Comparison of ENCODE assay signal across 36 cellular contexts in the genomic region with DNA sequence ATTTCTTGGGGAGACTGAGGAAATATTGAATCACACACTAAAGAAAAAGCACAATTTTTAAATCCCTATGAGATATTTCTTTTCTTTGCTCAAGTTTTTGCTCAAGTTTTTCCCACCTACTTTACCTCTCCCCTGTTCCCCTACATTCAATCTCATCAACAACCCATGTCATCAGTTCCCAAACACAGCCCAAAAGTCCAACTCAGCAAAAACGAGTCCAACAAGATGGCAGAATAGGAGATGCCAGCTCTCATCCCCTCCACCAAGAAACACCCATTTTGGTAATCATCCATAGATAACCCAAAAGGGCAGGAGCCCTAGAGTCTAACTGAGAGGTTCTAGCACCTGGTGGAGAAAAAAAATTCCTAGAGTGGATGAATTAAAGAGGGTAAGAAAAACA.
DNase-seq lines count a peak whose midpoint lies in the region; ATAC-seq, FAIRE-seq and TF ChIP-seq lines count a peak whose summit lies in the region.
"Had no signal": no experiment of that assay in that cellular context is flagged by ENCODE, and none has a peak within 500 bp of the region (broad histone marks: within the 10 kb centered on the region; RNA-seq: fewer than 3 reads in every experiment).

No MANE protein-coding gene starts in this region.

- no TSS peak for BruUV-seq in HepG2 (replicated peaks; lab: Mats Ljungman, UMichigan)
- BruUV-seq in IMR-90 (replicated peaks; lab: Mats Ljungman, UMichigan) = no TSS peak
- BruUV-seq in K562 (replicated peaks; lab: Mats Ljungman, UMichigan) = no TSS peak

- H3K23ac ChIP-seq in IMR-90 (ENCODE audit: low read depth, low read length) = no peak overlapping the region

- H3K9me3 Mint-ChIP-seq in nephron progenitor cell (no peaks in the 10 kb centered on the region), WTC11 (0 out of 2 replicates have a peak, but pooled peaks cover 3% of the 10 kb centered on the region)
- peaks cover 2% of the 10 kb centered on the region for H3K9me3 Mint-ChIP-seq in stimulated activated effector memory CD8-positive, alpha-beta T cell treated with anti-CD3 and anti-CD28 coated beads, Interleukin-12 subunit alpha, Interleukin-12 subunit beta, amount 100 ng/mL, for 72 hours
- H3K9me3 Mint-ChIP-seq: CD4-positive, alpha-beta T cell; CD8-positive, alpha-beta memory T cell; CD8-positive, alpha-beta T cell had no signal

- H3K18ac ChIP-seq in IMR-90 (ENCODE audit: low read depth, low read length) = no peak overlapping the region

- no peak overlapping the region for H3K14ac ChIP-seq in IMR-90 (replicated peaks; ENCODE audit: low read depth, low read length)

- no peak for TF ChIP-seq EP300 in HepG2 (IDR thresholded peaks at IDR 0.05; ENCODE audit: low read depth in 2 of 2, low read length in 2 of 2)
- TF ChIP-seq EP300 in HepG2 (CRISPR knock-in tag; IDR thresholded peaks at IDR 0.05; ENCODE audit: borderline replicate concordance) = no peak
- TF ChIP-seq EP300 in K562 (IDR thresholded peaks at IDR 0.05; ENCODE audit: low read length) = no peak

- no peak overlapping the region for H3K4ac ChIP-seq in IMR-90 (ENCODE audit: low read depth, low read length)

- no peak overlapping the region for H3K4me2 ChIP-seq in HepG2 (ENCODE audit: low read depth, low read length)
- no peak overlapping the region for H3K4me2 ChIP-seq in IMR-90 (ENCODE audit: low read depth, low read length)
- H3K4me2 ChIP-seq in K562 (ENCODE audit: insufficient read depth, low read length) = no peak overlapping the region
- H3K4me2 ChIP-seq: A549; BLaER1; BLaER1 treated with 17β-estradiol and CSF1 and Interleukin-3, amounts not matched to agents 10 nM and 100 nM had no signal

- 0% methylated on average over 1 of the region's 1 CpG for WGBS in HepG2 (ENCODE audit: low lambda C conversion rate)
- WGBS in right lobe of liver (ENCODE audit: insufficient coverage, low coverage, low lambda C conversion rate, missing lambda C conversion rate) = 33% methylated on average over 1 of the region's 1 CpG
- no CpG with 5 or more reads among the region's 1 CpG for WGBS in IMR-90 (ENCODE audit: extremely low coverage in 2 of 2, insufficient read length in 1 of 2), 2 experiments
- 7% methylated on average over 1 of the region's 1 CpG for WGBS in K562 (ENCODE audit: insufficient coverage, low coverage, missing lambda C conversion rate)

- no peak overlapping the region for H2AK9ac ChIP-seq in IMR-90 (replicated peaks; ENCODE audit: low read depth, low read length, poor library complexity)

- H2AFZ ChIP-seq in HepG2 (ENCODE audit: low read length) = no peak overlapping the region
- no peak overlapping the region for H2AFZ ChIP-seq in IMR-90 (replicated peaks; ENCODE audit: low read length, poor library complexity)
- no peak overlapping the region for H2AFZ ChIP-seq in K562 (ENCODE audit: low read depth, low read length)

- H3K9ac ChIP-seq in HepG2 (ENCODE audit: insufficient read depth, low read depth, low read length) = no peak overlapping the region
- no peak overlapping the region for H3K9ac ChIP-seq in IMR-90 (ENCODE audit: low read depth, low read length)
- H3K9ac ChIP-seq in K562 (ENCODE audit: insufficient read depth in 1 of 2, low read depth in 2 of 2, low read length in 2 of 2) = no peak overlapping the region
- H3K9ac ChIP-seq: BLaER1; BLaER1 treated with 17β-estradiol and CSF1 and Interleukin-3, amounts not matched to agents 10 nM and 100 nM had no signal

- H3K9me3 ChIP-seq in HepG2 (ENCODE audit: low read length) (no peaks in the 10 kb centered on the region), right lobe of liver (no peaks in the 10 kb centered on the region), IMR-90 (ENCODE audit: control insufficient read depth, insufficient read depth, low read length) (0 out of 2 replicates have a peak, but pooled peaks cover 5% of the 10 kb centered on the region), K562 (replicated peaks; ENCODE audit: control insufficient read depth, insufficient read depth, low read depth, low read length) (no peaks in the 10 kb centered on the region)
- H3K9me3 ChIP-seq: A549; BE2C; BLaER1; BLaER1 treated with 17β-estradiol and CSF1 and Interleukin-3, amounts not matched to agents 10 nM and 100 nM; Caco-2 had no signal

- H4K20me1 ChIP-seq in HepG2 (ENCODE audit: insufficient read depth, low read length) (no peaks in the 10 kb centered on the region), IMR-90 (ENCODE audit: insufficient read depth, low read length) (no peaks in the 10 kb centered on the region), K562 (replicated peaks; ENCODE audit: control insufficient read depth, insufficient read depth, low read length) (no peaks in the 10 kb centered on the region)
- H4K20me1 ChIP-seq: BLaER1 had no signal

- H4K91ac ChIP-seq in IMR-90 (ENCODE audit: insufficient read depth, low read depth, low read length) = no peak overlapping the region

- H3K36me3 Mint-ChIP-seq in nephron progenitor cell (ENCODE audit: low read depth) (no peaks in the 10 kb centered on the region), WTC11 (no peaks in the 10 kb centered on the region)
- no peaks in the 10 kb centered on the region for H3K36me3 Mint-ChIP-seq in stimulated activated effector memory CD8-positive, alpha-beta T cell treated with anti-CD3 and anti-CD28 coated beads, Interleukin-12 subunit alpha, Interleukin-12 subunit beta, amount 100 ng/mL, for 72 hours
- H3K36me3 Mint-ChIP-seq: CD14-positive monocyte; CD4-positive, alpha-beta memory T cell; CD4-positive, CD25-positive, alpha-beta regulatory T cell; CD8-positive, alpha-beta memory T cell; CD8-positive, alpha-beta T cell had no signal

- CTCF ChIA-PET in HepG2 (lab: Yijun Ruan, JAX; ENCODE audit: low intra/inter-chr PET ratio, low total read pairs) = no interaction called here
- CTCF ChIA-PET in IMR-90 (lab: Yijun Ruan, JAX) = no interaction called here
- CTCF ChIA-PET in K562 (lab: Yijun Ruan, JAX; ENCODE audit: low intra/inter-chr PET ratio) = no interaction called here
- CTCF ChIA-PET in WTC11 (lab: Charles Lee) = interaction anchor here (1.1 kb wide), 1 partner anchor 40 kb away, joined by 3 read pairs; no protein-coding TSS in a partner anchor

- no peak overlapping the region for H2BK15ac ChIP-seq in IMR-90 (ENCODE audit: low read depth, low read length)

- H3K79me1 ChIP-seq in IMR-90 (ENCODE audit: low read depth in 1 of 2, low read length in 2 of 2) = no peaks in the 10 kb centered on the region

- no peak overlapping the region for H2AK5ac ChIP-seq in IMR-90 (ENCODE audit: low read depth, low read length)

- POLR2A ChIA-PET in HepG2 (lab: Yijun Ruan, JAX) = no interaction called here
- POLR2A ChIA-PET in IMR-90 (lab: Charles Lee; ENCODE audit: unreplicated experiment) = no interaction called here
- POLR2A ChIA-PET in K562 (lab: Yijun Ruan, JAX) = interaction anchor here (0.6 kb wide), 1 partner anchor 879 kb away, joined by 4 read pairs; no protein-coding TSS in a partner anchor
- POLR2A ChIA-PET in WTC11 (lab: Charles Lee) = no interaction called here

- no peak overlapping the region for H3K56ac ChIP-seq in IMR-90 (ENCODE audit: extremely low read depth, insufficient read depth, low read length)

- FAIRE-seq in HepG2 (lab: Jason Lieb, UNC) = no peak
- FAIRE-seq in K562 (lab: Jason Lieb, UNC) = no peak
- FAIRE-seq: A204.1, A549, D721Med had no signal

- H3K27me3 Mint-ChIP-seq in nephron progenitor cell (ENCODE audit: low read depth, poor library complexity) (peaks cover 11% of the 10 kb centered on the region), WTC11 (ENCODE audit: low read depth) (peaks cover 1% of the 10 kb centered on the region; the same call in 1 of the 2 replicates)

- H2BK120ac ChIP-seq in IMR-90 (ENCODE audit: low read depth, low read length) = no peak overlapping the region

- no peaks in the 10 kb centered on the region for H3K9me1 ChIP-seq in IMR-90 (ENCODE audit: insufficient read depth, low read length)
- H3K9me1 ChIP-seq in K562 (ENCODE audit: control insufficient read depth, insufficient read depth, low read length) = no peaks in the 10 kb centered on the region

- H3K4me3 ChIP-seq in HepG2 (replicated peaks in 1 of 3; ENCODE audit: insufficient read depth in 1 of 3, low read depth in 2 of 3, low read length in 3 of 3) = no peak overlapping the region
- no peak overlapping the region for H3K4me3 ChIP-seq in right lobe of liver
- no peak overlapping the region for H3K4me3 ChIP-seq in IMR-90 (ENCODE audit: insufficient read depth, low read depth, low read length)
- no peak overlapping the region for H3K4me3 ChIP-seq in K562
- H3K4me3 ChIP-seq: A549; BLaER1; BLaER1 treated with 17β-estradiol and CSF1 and Interleukin-3, amounts not matched to agents 10 nM and 100 nM had no signal

- no peak overlapping the region for H2BK20ac ChIP-seq in IMR-90 (ENCODE audit: low read depth, low read length)

- H3K36me3 ChIP-seq in HepG2 (replicated peaks in 1 of 2; ENCODE audit: control insufficient read depth in 1 of 2, insufficient read depth in 2 of 2, low read length in 2 of 2) = no peaks in the 10 kb centered on the region
- H3K36me3 ChIP-seq in right lobe of liver = no peaks in the 10 kb centered on the region
- H3K36me3 ChIP-seq in IMR-90 (ENCODE audit: control insufficient read depth, insufficient read depth, low read length) = no peaks in the 10 kb centered on the region
- no peaks in the 10 kb centered on the region for H3K36me3 ChIP-seq in K562 (ENCODE audit: control insufficient read depth, insufficient read depth, low read length)
- H3K36me3 ChIP-seq: BE2C; BLaER1; BLaER1 treated with 17β-estradiol and CSF1 and Interleukin-3, amounts not matched to agents 10 nM and 100 nM had no signal

- H4K8ac ChIP-seq in IMR-90 (ENCODE audit: low read depth in 2 of 2, low read length in 2 of 2) = no peak overlapping the region

- TF ChIP-seq POLR2A in HepG2 (IDR thresholded peaks at IDR 0.05; ENCODE audit: insufficient read depth in 1 of 2, low read depth in 2 of 2, low read length in 2 of 2) = no peak
- TF ChIP-seq POLR2A in right lobe of liver (IDR thresholded peaks at IDR 0.05) = no peak
- no peak for TF ChIP-seq POLR2A in IMR-90 (IDR thresholded peaks at IDR 0.05; ENCODE audit: low read depth, low read length)
- TF ChIP-seq POLR2A in K562 (conservative IDR thresholded peaks at IDR 0.05) = no peak

- no peak for ATAC-seq in HepG2
- ATAC-seq in right lobe of liver = no peak
- ATAC-seq in IMR-90 (ENCODE audit: low read depth) = no peak
- no peak for ATAC-seq in K562
- ATAC-seq in WTC11 = no peak
- ATAC-seq in stimulated activated effector memory CD8-positive, alpha-beta T cell treated with anti-CD3 and anti-CD28 coated beads, Interleukin-12 subunit alpha, Interleukin-12 subunit beta, amount 100 ng/mL, for 72 hours = no peak
- ATAC-seq: A549; CD8-positive, alpha-beta T cell had no signal

- H3K4me1 Mint-ChIP-seq in nephron progenitor cell (peaks cover 37% of the 10 kb centered on the region), WTC11 (peaks cover 21% of the 10 kb centered on the region)
- H3K4me1 Mint-ChIP-seq in stimulated activated effector memory CD8-positive, alpha-beta T cell treated with anti-CD3 and anti-CD28 coated beads, Interleukin-12 subunit alpha, Interleukin-12 subunit beta, amount 100 ng/mL, for 72 hours = no peaks in the 10 kb centered on the region
- H3K4me1 Mint-ChIP-seq: CD4-positive, alpha-beta memory T cell; CD4-positive, CD25-positive, alpha-beta regulatory T cell had no signal

- no peak overlapping the region for H2BK5ac ChIP-seq in IMR-90 (ENCODE audit: low read depth, low read length, poor library complexity, severe bottlenecking)

- H3K4me1 ChIP-seq in HepG2 (ENCODE audit: insufficient read depth, low read length) (peaks cover 12% of the 10 kb centered on the region), right lobe of liver (no peaks in the 10 kb centered on the region), IMR-90 (ENCODE audit: control insufficient read depth, insufficient read depth, low read length) (no peaks in the 10 kb centered on the region), K562 (replicated peaks in 1 of 2; ENCODE audit: control insufficient read depth in 2 of 2, insufficient read depth in 2 of 2, low read length in 2 of 2) (peaks cover 0 to 18% of the 10 kb centered on the region in 2 experiments; a peak in 4 of 5 replicates)
- H3K4me1 ChIP-seq: A549, Caco-2 had no signal

- H3K27ac ChIP-seq in HepG2 (ENCODE audit: extremely low read length, insufficient read depth, low read length) = no peak overlapping the region
- no peak overlapping the region for H3K27ac ChIP-seq in right lobe of liver
- H3K27ac ChIP-seq in IMR-90 (ENCODE audit: insufficient read depth, low read length) = no peak overlapping the region
- H3K27ac ChIP-seq in K562 (ENCODE audit: extremely low read depth, low read depth, low read length) = no peak overlapping the region
- H3K27ac ChIP-seq: 22Rv1; A549; BLaER1; BLaER1 treated with 17β-estradiol and CSF1 and Interleukin-3, amounts not matched to agents 10 nM and 100 nM; C4-2B had no signal

- no peaks in the 10 kb centered on the region for H3K79me2 ChIP-seq in HepG2 (ENCODE audit: insufficient read depth, low read length)
- H3K79me2 ChIP-seq in K562 (ENCODE audit: control insufficient read depth, insufficient read depth, low read length) = no peaks in the 10 kb centered on the region

- H3K27me3 ChIP-seq in HepG2 (ENCODE audit: control insufficient read depth in 1 of 2, insufficient read depth in 2 of 2, low read length in 2 of 2) = no peaks in the 10 kb centered on the region
- no peaks in the 10 kb centered on the region for H3K27me3 ChIP-seq in right lobe of liver
- H3K27me3 ChIP-seq in IMR-90 (ENCODE audit: control insufficient read depth, insufficient read depth, low read length) = no peaks in the 10 kb centered on the region
- H3K27me3 ChIP-seq in K562 (ENCODE audit: control insufficient read depth in 2 of 2, insufficient read depth in 2 of 2, low read length in 2 of 2) = no peaks in the 10 kb centered on the region
- H3K27me3 ChIP-seq: BE2C; BLaER1; BLaER1 treated with 17β-estradiol and CSF1 and Interleukin-3, amounts not matched to agents 10 nM and 100 nM had no signal

- dilution Hi-C loops in IMR-90 (cut with HindIII; ENCODE audit: low sequenced_read_pairs, unreplicated experiment) = no loop called here

- H3K27ac Mint-ChIP-seq in nephron progenitor cell = peak overlapping the region; percentile 46
- H3K27ac Mint-ChIP-seq in WTC11 = no peak overlapping the region
- no peak overlapping the region for H3K27ac Mint-ChIP-seq in stimulated activated effector memory CD8-positive, alpha-beta T cell treated with anti-CD3 and anti-CD28 coated beads, Interleukin-12 subunit alpha, Interleukin-12 subunit beta, amount 100 ng/mL, for 72 hours
- H3K27ac Mint-ChIP-seq: B cell; CD14-positive monocyte; CD4-positive, alpha-beta memory T cell; CD4-positive, alpha-beta T cell; CD4-positive, CD25-positive, alpha-beta regulatory T cell; CD8-positive, alpha-beta memory T cell; CD8-positive, alpha-beta T cell had no signal

- intact Hi-C loops in HepG2 (cut with micrococcal nuclease; ENCODE audit: unreplicated experiment) = no loop called here
- intact Hi-C loops in right lobe of liver (cut with DNase I) = no loop called here
- intact Hi-C loops in IMR-90 (cut with micrococcal nuclease) = no loop called here
- intact Hi-C loops in K562 (cut with micrococcal nuclease) = no loop called here

- no peak overlapping the region for H4K5ac ChIP-seq in IMR-90 (ENCODE audit: low read depth, low read length)

- TF ChIP-seq CTCF in HepG2 (CRISPR knock-in tag; IDR thresholded peaks at IDR 0.05) (no peak), right lobe of liver (IDR thresholded peaks at IDR 0.05) (no peak), IMR-90 (conservative IDR thresholded peaks at IDR 0.05; ENCODE audit: low read depth, low read length) (no peak), K562 (IDR thresholded peaks at IDR 0.05 in 2 of 3, conservative IDR thresholded peaks at IDR 0.05 in 1 of 3; ENCODE audit: insufficient read depth in 2 of 3, low read depth in 1 of 3, low read length in 3 of 3) (no peak), nephron progenitor cell (IDR thresholded peaks at IDR 0.05) (no peak), WTC11 (IDR thresholded peaks at IDR 0.05) (no peak)

- no peak overlapping the region for H3K4me3 Mint-ChIP-seq in nephron progenitor cell
- no peak overlapping the region for H3K4me3 Mint-ChIP-seq in WTC11
- H3K4me3 Mint-ChIP-seq in stimulated activated effector memory CD8-positive, alpha-beta T cell treated with anti-CD3 and anti-CD28 coated beads, Interleukin-12 subunit alpha, Interleukin-12 subunit beta, amount 100 ng/mL, for 72 hours = no peak overlapping the region
- H3K4me3 Mint-ChIP-seq: B cell; CD14-positive monocyte; CD4-positive, alpha-beta memory T cell; CD4-positive, alpha-beta T cell; CD4-positive, CD25-positive, alpha-beta regulatory T cell; CD8-positive, alpha-beta memory T cell; CD8-positive, alpha-beta T cell had no signal

- in situ Hi-C loops in HepG2 (cut with HindIII; ENCODE audit: extremely low pct_ligation_motif_present, low pct_unique_long_range_greater_than_20kb) = no loop called here
- in situ Hi-C loops in IMR-90 (cut with MboI; ENCODE audit: low sequenced_read_pairs) = no loop called here
- in situ Hi-C loops in K562 (cut with MboI) = no loop called here

- DNase-seq in HepG2 (ENCODE audit: low spot score) (no peak), right lobe of liver (no peak), IMR-90 (no peak), K562 (ENCODE audit: extremely low read depth in 1 of 4, low spot score in 3 of 4) (no peak), nephron progenitor cell (no peak), WTC11 (ENCODE audit: low spot score) (no peak)
- no peak for DNase-seq in activated naive CD4-positive, alpha-beta T cell treated with Interleukin-2 at 50 U/mL for 16 hours
- no peak for DNase-seq in stimulated activated effector memory CD8-positive, alpha-beta T cell treated with anti-CD3 and anti-CD28 coated beads, Interleukin-12 subunit alpha, Interleukin-12 subunit beta, amount 100 ng/mL, for 72 hours (ENCODE audit: low spot score in 2 of 2)
- DNase-seq: 8988T; ACHN; AML-193; BE2C; C1 segment of cervical spinal cord; Caco-2; Calu3; CD4-positive, alpha-beta memory T cell; CD4-positive, alpha-beta T cell; CD4-positive, CD25-positive, alpha-beta regulatory T cell; CD8-positive, alpha-beta memory T cell; CD8-positive, alpha-beta T cell; COR-L47; DMS 273 treated with DMSO at 0.1 percent for 48 hours; DMS153; DMS79; DMS79 treated with DMSO at 0.1 percent for 48 hours; DND-41; EL had no signal

- no peak for TF ChIP-seq RAD21 in HepG2 (CRISPR knock-in tag; IDR thresholded peaks at IDR 0.05)
- TF ChIP-seq RAD21 in IMR-90 (IDR thresholded peaks at IDR 0.05; ENCODE audit: low read length) = no peak
- no peak for TF ChIP-seq RAD21 in K562 (CRISPR knock-in tag; conservative IDR thresholded peaks at IDR 0.05 in 1 of 2, IDR thresholded peaks at IDR 0.05 in 1 of 2)

Comparison
In these comparisons a context has a peak if more than half of its experiments do, and no peak if none do; other contexts are left out.
1. Of the 241 proteins assayed by ChIP-seq in both HepG2 and K562: peak only in HepG2: MAFF and MAFK; only in K562: MAFG; in both: none; in neither: 238.